ENCODE assay signal across 1 cellular context in genomic region chr1:55337801-55338447, GRCh38.
TF ChIP-seq lines count a peak whose summit lies in the region.

No MANE protein-coding gene starts in this region.

TF ChIP-seq in K562, 482 proteins besides CTCF, POLR2A, EP300 and RAD21 (continued from another document):
- TF ChIP-seq ZNF395 (CRISPR knock-in tag; IDR thresholded peaks at IDR 0.05) (no peak), FOXP1 (CRISPR knock-in tag; IDR thresholded peaks at IDR 0.05) (no peak), VEZF1 (CRISPR knock-in tag; IDR thresholded peaks at IDR 0.05) (no peak), CHD1 (IDR thresholded peaks at IDR 0.05; ENCODE audit: low read length) (no peak), ZNF780A (CRISPR knock-in tag; IDR thresholded peaks at IDR 0.05) (no peak), ELF1 (tag; IDR thresholded peaks at IDR 0.05) (peak; percentile 65), DEAF1 (CRISPR knock-in tag; IDR thresholded peaks at IDR 0.05) (peak; percentile 63), ZSCAN29 (IDR thresholded peaks at IDR 0.05) (no peak), CBFA2T3 (IDR thresholded peaks at IDR 0.05) (no peak)
